In genomic region chr6:27126815-27127537, GRCh38 we compare ENCODE assay signal across 8 cellular contexts.
A peak's percentile ranks its signal among the peaks of the same experiment; 100 is the strongest.
DNase-seq lines count a peak whose midpoint lies in the region; ATAC-seq and TF ChIP-seq lines count a peak whose summit lies in the region.

No MANE protein-coding gene starts in this region.

- WGBS in adrenal gland, 4 donors = 17 to 21% (median 18%) methylated on average over 20 to 23 of the region's 23 CpGs
- 19% methylated on average over 23 of the region's 23 CpGs for WGBS in right cardiac atrium

- ATAC-seq in GM21528 (IDR thresholded peaks at IDR 0.05; ENCODE audit: low FRiP score, unreplicated experiment) = peak; percentile 59
- peak; percentile 94 to 95 for ATAC-seq in right cardiac atrium

- H3K9me3 ChIP-seq in adrenal gland (replicated peaks in 1 of 3) (no peaks in the 10 kb centered on the region), right cardiac atrium (ENCODE audit: control insufficient read depth, low read length) (no peaks in the 10 kb centered on the region)

- H3K27me3 ChIP-seq in adrenal gland (no peaks in the 10 kb centered on the region), right cardiac atrium (ENCODE audit: control insufficient read depth, insufficient read depth) (no peaks in the 10 kb centered on the region)

- no peaks in the 10 kb centered on the region for H3K36me3 ChIP-seq in adrenal gland (replicated peaks in 1 of 2)

- TF ChIP-seq CTCF in adrenal gland (IDR thresholded peaks at IDR 0.05) = peak; percentile 74 to 88 (median 76)

- intact Hi-C loops in adrenal gland (cut with DNase I) = no loop called here
- intact Hi-C loops in right cardiac atrium (cut with DNase I) = no loop called here

- in situ Hi-C loops in KBM-7 (cut with MboI; ENCODE audit: low pct_unique_long_range_greater_than_20kb, low sequenced_read_pairs) = loop anchor here (25.0 kb wide), 2 partner anchors 940 to 1090 kb away; a partner anchor contains a TSS

- H3K4me3 ChIP-seq in adrenal gland (peak overlapping the region in 1 of 4 donors; percentile 48), right cardiac atrium (ENCODE audit: low read length) (peak overlapping the region; percentile 25)

- H3K27ac ChIP-seq in adrenal gland (peak overlapping the region in 4 of 5 donors; percentile 36 to 54 (median 39)), right cardiac atrium (ENCODE audit: low read length) (peak overlapping the region; percentile 47)

- peak in 1 of 2 donors; percentile 44 for TF ChIP-seq POLR2A in adrenal gland (IDR thresholded peaks at IDR 0.05)

- peak; percentile 98 for DNase-seq in DMS114 treated with DMSO at 0.1 percent for 48 hours (lab: John Stamatoyannopoulos, UW; ENCODE audit: unreplicated experiment)
- peak; percentile 95 for DNase-seq in KBM-7
- DNase-seq in T follicular helper cell (ENCODE audit: low read depth) = peak; percentile 77
- DNase-seq in adrenal gland = peak; percentile 88 to 95 (median 92)
- peak; percentile 91 to 95 (median 94) for DNase-seq in right cardiac atrium
- DNase-seq in retina = peak; percentile 82
- no peak for DNase-seq in HuH-7 (ENCODE audit: low spot score)

- H3K4me1 ChIP-seq in adrenal gland (replicated peaks in 1 of 2) (peaks cover 1 to 6% of the 10 kb centered on the region in 2 donors), right cardiac atrium (ENCODE audit: control insufficient read depth, insufficient read depth, low read length) (peaks cover 2% of the 10 kb centered on the region)
